8 cellular contexts compared by ENCODE assay signal in genomic region chr14:20681348-20682126, GRCh38. TPM values are rescaled to one million over a fixed set of nuclear protein-coding genes. Genes with fewer than 3 reads are reported as not detected.
A peak's percentile ranks its signal among the peaks of the same experiment; 100 is the strongest.
DNase-seq lines count a peak whose midpoint lies in the region; ATAC-seq and TF ChIP-seq lines count a peak whose summit lies in the region.

No MANE protein-coding gene starts in this region.

- H3K36me3 ChIP-seq in lung (ENCODE audit: control insufficient read depth in 2 of 2, insufficient read depth in 2 of 2, low read length in 2 of 2), result no peaks in the 10 kb centered on the region

- H3K36me3 Mint-ChIP-seq in activated CD4-positive, alpha-beta memory T cell treated with anti-CD3 and anti-CD28 coated beads for 36 hours, result peaks cover 4% of the 10 kb centered on the region

- intact Hi-C loops in activated CD4-positive, alpha-beta memory T cell treated with anti-CD3 and anti-CD28 coated beads for 36 hours (cut with micrococcal nuclease), result loop anchor here (1.0 to 5.0 kb wide), 14 partner anchors 13 to 421 kb away; partner anchors contain the start of genes APEX1, CCNB1IP1, METTL17 and PARP2

- H3K9me3 Mint-ChIP-seq in activated CD4-positive, alpha-beta memory T cell treated with anti-CD3 and anti-CD28 coated beads for 36 hours, result no peaks in the 10 kb centered on the region

- H3K4me1 ChIP-seq in lung (ENCODE audit: control insufficient read depth in 2 of 2, insufficient read depth in 2 of 2, low read length in 2 of 2), result peaks cover 4 to 9% of the 10 kb centered on the region in 2 donors

- H3K27me3 Mint-ChIP-seq in activated CD4-positive, alpha-beta memory T cell treated with anti-CD3 and anti-CD28 coated beads for 36 hours, result no peaks in the 10 kb centered on the region

- peak overlapping the region; percentile 98 to 100 for H3K27ac ChIP-seq in lung (ENCODE audit: low read depth in 1 of 2, low read length in 1 of 2)

- H3K9me3 ChIP-seq in lung (ENCODE audit: control insufficient read depth in 2 of 2, insufficient read depth in 1 of 2, low read length in 1 of 2), result no peaks in the 10 kb centered on the region

- no peak overlapping the region for H3K27ac Mint-ChIP-seq in activated CD4-positive, alpha-beta memory T cell treated with anti-CD3 and anti-CD28 coated beads for 36 hours

- ATAC-seq in HG02970 (IDR thresholded peaks at IDR 0.05; ENCODE audit: low FRiP score, unreplicated experiment), result peak; percentile 26
- ATAC-seq in lung (ENCODE audit: insufficient read depth, low FRiP score), result no peak

- WGBS in lung, 2 donors, result 0 to 1% methylated on average over 25 of the region's 25 CpGs

- no peak overlapping the region for H3K4me3 Mint-ChIP-seq in activated CD4-positive, alpha-beta memory T cell treated with anti-CD3 and anti-CD28 coated beads for 36 hours

- TF ChIP-seq CTCF in GM10248 (IDR thresholded peaks at IDR 0.05; ENCODE audit: control extremely low read depth, extremely low read depth, low read depth, missing control alignments) (no peak), lung (IDR thresholded peaks at IDR 0.05; ENCODE audit: control extremely low read depth, extremely low read depth) (no peak)

- peak; percentile 53 for DNase-seq in GM10248 (ENCODE audit: extremely low spot score)
- DNase-seq in NCI-H748 treated with DMSO at 0.1 percent for 48 hours (lab: John Stamatoyannopoulos, UW), result peak; percentile 76
- peak; percentile 93 for DNase-seq in activated CD4-positive, alpha-beta memory T cell treated with anti-CD3 and anti-CD28 coated beads for 36 hours
- peak; percentile 76 for DNase-seq in effector CD8-positive, alpha-beta T cell (lab: John Stamatoyannopoulos, UW)
- peak; percentile 88 for DNase-seq in lung (ENCODE audit: low spot score)
- DNase-seq in stimulated activated CD4-positive, alpha-beta T cell treated with anti-CD3 and anti-CD28 coated beads, TNF-alpha, amount 100 ng/mL, for 1 hour (ENCODE audit: low read depth in 3 of 3, low spot score in 1 of 3), result peak; percentile 74 to 86 (median 81)
- DNase-seq in mesenteric fat pad (ENCODE audit: low spot score), result no peak

- POLR2A ChIA-PET in GM10248 (lab: Yijun Ruan, JAX), result interaction anchor here (0.6 to 2.6 kb wide), 6 partner anchors 13 to 593 kb away, joined by 3 to 16 read pairs (median 5); partner anchors contain the start of gene PARP2
- POLR2A ChIA-PET in activated CD4-positive, alpha-beta memory T cell treated with anti-CD3 and anti-CD28 coated beads for 36 hours (lab: Charles Lee), result interaction anchor here (0.7 to 3.1 kb wide), 10 partner anchors 9 to 339 kb away, joined by 3 to 17 read pairs (median 5); partner anchors contain the start of gene PARP2

- no peaks in the 10 kb centered on the region for H3K27me3 ChIP-seq in lung (ENCODE audit: control insufficient read depth, insufficient read depth)

- peaks cover 28% of the 10 kb centered on the region for H3K4me1 Mint-ChIP-seq in activated CD4-positive, alpha-beta memory T cell treated with anti-CD3 and anti-CD28 coated beads for 36 hours (ENCODE audit: low read depth)

- peak overlapping the region; percentile 86 for H3K4me3 ChIP-seq in lung

- CTCF ChIA-PET in GM10248 (lab: Yijun Ruan, JAX), result interaction anchor here (0.8 to 13.8 kb wide), 14 partner anchors 9 to 354 kb away, joined by 3 to 199 read pairs (median 7); no protein-coding TSS in a partner anchor
- CTCF ChIA-PET in activated CD4-positive, alpha-beta memory T cell treated with anti-CD3 and anti-CD28 coated beads for 36 hours (lab: Charles Lee), result interaction anchor here (0.9 to 8.1 kb wide), 20 partner anchors 9 to 354 kb away, joined by 3 to 72 read pairs (median 5); partner anchors contain the start of genes APEX1, PARP2 and TEP1

RNA-seq across cellular contexts. Expression of gene RNASE4, which starts 2.8 kb away (rescaled TPM):
- total RNA-seq in activated CD4-positive, alpha-beta memory T cell treated with anti-CD3 and anti-CD28 coated beads for 36 hours, result under 1 TPM; 0.69 to 0.70 TPM
- total RNA-seq in lung (10 to 100 TPM; 14.5 to 51.9 TPM), mesenteric fat pad (67.0 TPM)
- 10 to 100 TPM; 28.4 to 28.8 TPM for polyA plus RNA-seq in lung

RNA-seq across cellular contexts. Expression of gene ANG, which starts 7.0 kb away (rescaled TPM):
- total RNA-seq in activated CD4-positive, alpha-beta memory T cell treated with anti-CD3 and anti-CD28 coated beads for 36 hours, result 1 to 10 TPM; 1.1 to 2.0 TPM
- total RNA-seq in lung (10 to 100 TPM; 14.0 to 16.3 TPM), mesenteric fat pad (38.9 TPM)
- polyA plus RNA-seq in lung, result 10 to 100 TPM; 19.6 to 27.5 TPM

RNA-seq across cellular contexts. Expression of gene OR6S1, which starts 40.0 kb away (rescaled TPM):
- not detected for total RNA-seq in activated CD4-positive, alpha-beta memory T cell treated with anti-CD3 and anti-CD28 coated beads for 36 hours
- total RNA-seq in lung (not detected), mesenteric fat pad (not detected)
- not detected for polyA plus RNA-seq in lung

Comparison
In these comparisons a context has a peak if more than half of its experiments do, and no peak if none do; other contexts are left out.
1. RNA of gene RNASE4, which starts 2.8 kb away (total RNA-seq): 67.0 TPM in mesenteric fat pad (single experiment) and 14.5 to 51.9 TPM in lung; 0.69 to 0.70 TPM in activated CD4-positive, alpha-beta memory T cell treated with anti-CD3 and anti-CD28 coated beads for 36 hours; every median in the first group is over 4 times any median in the second.
2. RNA of gene ANG, which starts 7.0 kb away (total RNA-seq): 38.9 TPM in mesenteric fat pad (single experiment) and 14.0 to 16.3 TPM in lung; 1.1 to 2.0 TPM in activated CD4-positive, alpha-beta memory T cell treated with anti-CD3 and anti-CD28 coated beads for 36 hours; every median in the first group is over 4 times any median in the second.